8 cellular contexts compared by ENCODE assay signal in the genomic region with DNA sequence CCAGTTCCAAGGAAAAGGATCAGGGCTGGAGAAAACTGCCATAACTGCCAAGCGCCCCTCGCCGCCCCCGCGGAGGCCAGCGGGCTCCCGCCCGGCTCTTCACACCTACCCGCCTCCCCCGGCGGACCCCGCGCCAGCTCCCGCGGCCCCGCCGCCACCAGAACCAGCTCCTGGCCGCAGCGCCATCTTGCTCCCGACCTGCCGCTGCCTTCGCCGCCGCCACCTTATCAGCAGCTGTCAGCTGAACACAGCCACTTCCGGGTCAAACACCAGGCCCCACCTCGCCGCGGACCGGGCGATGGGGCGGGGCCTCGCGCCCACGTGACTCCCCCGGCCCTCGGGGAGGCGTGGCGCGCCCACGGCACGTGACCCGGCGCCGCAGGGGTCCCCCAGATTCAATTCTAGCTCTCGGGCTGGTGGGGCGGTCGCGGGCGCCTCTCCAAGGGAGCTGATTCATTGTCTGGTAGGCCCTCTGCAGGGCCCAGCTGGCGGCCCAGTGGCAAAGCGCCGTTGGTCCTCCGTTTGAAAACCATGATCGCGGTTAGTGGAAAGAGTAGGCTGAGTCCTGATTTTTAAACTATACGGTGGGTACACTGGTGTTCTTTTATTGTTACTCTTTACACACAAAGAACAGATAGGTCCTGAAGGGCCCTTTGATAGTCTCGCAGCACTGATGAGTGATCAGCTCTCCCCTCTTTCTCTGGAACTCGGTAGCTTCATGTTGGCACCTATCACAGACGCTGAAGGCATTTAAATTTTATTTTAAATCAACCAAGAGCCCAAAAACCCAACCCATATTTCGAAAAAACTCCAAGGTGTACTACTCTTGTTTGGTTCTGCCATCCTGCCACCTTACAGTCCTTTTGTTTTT. TPM values are rescaled to one million over a fixed set of nuclear protein-coding genes. Genes with fewer than 3 reads are reported as not detected.
DNase-seq lines count a peak whose midpoint lies in the region; ATAC-seq and TF ChIP-seq lines count a peak whose summit lies in the region.

A gene with protein sequence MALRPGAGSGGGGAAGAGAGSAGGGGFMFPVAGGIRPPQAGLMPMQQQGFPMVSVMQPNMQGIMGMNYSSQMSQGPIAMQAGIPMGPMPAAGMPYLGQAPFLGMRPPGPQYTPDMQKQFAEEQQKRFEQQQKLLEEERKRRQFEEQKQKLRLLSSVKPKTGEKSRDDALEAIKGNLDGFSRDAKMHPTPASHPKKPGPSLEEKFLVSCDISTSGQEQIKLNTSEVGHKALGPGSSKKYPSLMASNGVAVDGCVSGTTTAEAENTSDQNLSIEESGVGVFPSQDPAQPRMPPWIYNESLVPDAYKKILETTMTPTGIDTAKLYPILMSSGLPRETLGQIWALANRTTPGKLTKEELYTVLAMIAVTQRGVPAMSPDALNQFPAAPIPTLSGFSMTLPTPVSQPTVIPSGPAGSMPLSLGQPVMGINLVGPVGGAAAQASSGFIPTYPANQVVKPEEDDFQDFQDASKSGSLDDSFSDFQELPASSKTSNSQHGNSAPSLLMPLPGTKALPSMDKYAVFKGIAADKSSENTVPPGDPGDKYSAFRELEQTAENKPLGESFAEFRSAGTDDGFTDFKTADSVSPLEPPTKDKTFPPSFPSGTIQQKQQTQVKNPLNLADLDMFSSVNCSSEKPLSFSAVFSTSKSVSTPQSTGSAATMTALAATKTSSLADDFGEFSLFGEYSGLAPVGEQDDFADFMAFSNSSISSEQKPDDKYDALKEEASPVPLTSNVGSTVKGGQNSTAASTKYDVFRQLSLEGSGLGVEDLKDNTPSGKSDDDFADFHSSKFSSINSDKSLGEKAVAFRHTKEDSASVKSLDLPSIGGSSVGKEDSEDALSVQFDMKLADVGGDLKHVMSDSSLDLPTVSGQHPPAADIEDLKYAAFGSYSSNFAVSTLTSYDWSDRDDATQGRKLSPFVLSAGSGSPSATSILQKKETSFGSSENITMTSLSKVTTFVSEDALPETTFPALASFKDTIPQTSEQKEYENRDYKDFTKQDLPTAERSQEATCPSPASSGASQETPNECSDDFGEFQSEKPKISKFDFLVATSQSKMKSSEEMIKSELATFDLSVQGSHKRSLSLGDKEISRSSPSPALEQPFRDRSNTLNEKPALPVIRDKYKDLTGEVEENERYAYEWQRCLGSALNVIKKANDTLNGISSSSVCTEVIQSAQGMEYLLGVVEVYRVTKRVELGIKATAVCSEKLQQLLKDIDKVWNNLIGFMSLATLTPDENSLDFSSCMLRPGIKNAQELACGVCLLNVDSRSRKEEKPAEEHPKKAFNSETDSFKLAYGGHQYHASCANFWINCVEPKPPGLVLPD (N-terminal part only) (minus strand): TSS at position 249 of the 871 bp plus-strand sequence. CDS start 63 bp downstream, at position 186.

- peak; percentile 76 for DNase-seq in BJ (ENCODE audit: low read depth)
- peak; percentile 95 for DNase-seq in GM19240 (ENCODE audit: insufficient read length, low spot score)
- DNase-seq in NCI-H524 treated with DMSO at 0.1 percent for 48 hours (lab: John Stamatoyannopoulos, UW): peak; percentile 89
- DNase-seq in activated CD4-positive, alpha-beta T cell treated with anti-CD3 and anti-CD28 coated beads for 48 hours: peak; percentile 94
- DNase-seq in coronary artery (ENCODE audit: low spot score): peak; percentile 96
- DNase-seq in left kidney (ENCODE audit: low read depth, low spot score): peak; percentile 98
- DNase-seq in stimulated activated CD4-positive, alpha-beta T cell treated with anti-CD3 and anti-CD28 coated beads, Interleukin-2, amount 100 ng/mL, for 24 hours: peak; percentile 93 to 94

- TF ChIP-seq CTCF in BJ (IDR thresholded peaks at IDR 0.05; ENCODE audit: insufficient read depth, low read depth, low read length): peak; percentile 47; the same call in 1 of the 2 replicates
- TF ChIP-seq CTCF in coronary artery (IDR thresholded peaks at IDR 0.05): no peak

- peak within 1 kb of the TSS; percentile 88 to 95 for H3K27ac ChIP-seq in coronary artery

- POLR2A ChIA-PET in BJ (lab: Charles Lee): interaction anchor here (0.6 kb wide), 1 partner anchor 47 kb away, joined by 3 read pairs; no protein-coding TSS in a partner anchor

- H3K4me3 ChIP-seq in BJ (ENCODE audit: low read depth, low read length) (peak within 1 kb of the TSS; percentile 91), coronary artery (peak within 1 kb of the TSS; percentile 89)

- CTCF ChIA-PET in BJ (lab: Yijun Ruan, JAX): interaction anchor here (0.6 to 3.4 kb wide), 10 partner anchors 9 to 1848 kb away, joined by 3 to 12 read pairs (median 3); no protein-coding TSS in a partner anchor

- peaks cover 6% of the 10 kb centered on the region for H3K36me3 ChIP-seq in BJ (ENCODE audit: control insufficient read depth, insufficient read depth, low read length)

- H3K27me3 ChIP-seq in BJ (ENCODE audit: control insufficient read depth, insufficient read depth, low read length): no peaks in the 10 kb centered on the region

- ATAC-seq in HG03460 (IDR thresholded peaks at IDR 0.05; ENCODE audit: unreplicated experiment): peak; percentile 76

RNA-seq across cellular contexts. Expression of the gene that starts here (rescaled TPM):
- 10.2 and 13.1 TPM in 2 replicates for polyA plus RNA-seq in BJ (2011; rRNA removed)
- 16.8 and 26.0 TPM in 2 replicates for polyA minus RNA-seq in BJ (2011; rRNA and poly(A)+ RNA removed)

Comparison
In these comparisons a context has a peak if more than half of its experiments do, and no peak if none do; other contexts are left out.
1. Peak in every context shown above with its lines: DNase-seq, ATAC-seq, H3K4me3 ChIP-seq and H3K27ac ChIP-seq.